In the genomic region with DNA sequence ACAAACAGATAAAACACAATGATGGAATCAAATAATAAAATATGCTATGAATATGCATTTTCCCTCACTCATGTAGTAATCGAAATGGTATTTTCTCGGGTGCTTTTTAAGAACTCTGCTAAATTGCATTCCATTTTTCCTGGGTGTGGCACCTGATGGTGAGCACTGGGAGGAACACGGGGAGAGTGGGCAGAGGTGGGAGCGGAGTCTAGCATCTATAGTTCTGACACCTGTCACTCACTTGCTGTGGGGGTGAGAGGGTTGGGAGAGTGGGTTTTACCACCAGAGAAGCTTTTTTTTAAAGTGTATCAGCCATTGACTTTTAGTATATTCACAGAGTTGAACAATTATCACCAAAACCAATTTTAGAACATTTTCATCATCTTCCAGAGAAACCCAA, we compare ENCODE assay signal across 36 cellular contexts.
"Had no signal": no experiment of that assay in that cellular context is flagged by ENCODE, and none has a peak within 500 bp of the region (broad histone marks: within the 10 kb centered on the region; RNA-seq: fewer than 3 reads in every experiment).

No MANE protein-coding gene starts in this region.

- H3K36me3 ChIP-seq: ascending aorta, cardiac muscle cell, WERI-Rb-1 had no signal

- H3K4me1 Mint-ChIP-seq: activated CD4-positive, alpha-beta memory T cell treated with anti-CD3 and anti-CD28 coated beads, Interleukin-2, amount 10 ng/mL, durations not matched to agents 7 days and 5 days; activated CD4-positive, alpha-beta T cell treated with anti-CD3 and anti-CD28 coated beads for 36 hours; activated CD4-positive, alpha-beta T cell treated with anti-CD3 and anti-CD28 coated beads, Interleukin-2, amount 10 ng/mL, durations not matched to agents 7 days and 5 days; activated naive CD4-positive, alpha-beta T cell treated with anti-CD3 and anti-CD28 coated beads, Interleukin-2, amount 10 ng/mL, durations not matched to agents 7 days and 5 days; activated naive CD4-positive, alpha-beta T cell treated with anti-CD3 and anti-CD28 coated beads, Interleukin-2, amount 50 U/mL, for 24 hours; activated naive CD8-positive, alpha-beta T cell treated with anti-CD3 and anti-CD28 coated beads, Interleukin-2, amount 10 ng/mL, durations not matched to agents 7 days and 5 days; activated naive CD8-positive, alpha-beta T cell treated with anti-CD3 and anti-CD28 coated beads, Interleukin-2, amount 50 U/mL, for 24 hours; central memory CD8-positive, alpha-beta T cell; T-cell had no signal

- H3K27ac Mint-ChIP-seq: activated CD4-positive, alpha-beta memory T cell treated with anti-CD3 and anti-CD28 coated beads, Interleukin-2, amount 10 ng/mL, durations not matched to agents 7 days and 5 days; activated CD4-positive, alpha-beta T cell treated with anti-CD3 and anti-CD28 coated beads for 36 hours; activated CD4-positive, alpha-beta T cell treated with anti-CD3 and anti-CD28 coated beads, Interleukin-2, amount 10 ng/mL, durations not matched to agents 7 days and 5 days; activated CD8-positive, alpha-beta memory T cell treated with anti-CD3 and anti-CD28 coated beads, Interleukin-2, amount 10 ng/mL, durations not matched to agents 7 days and 5 days; activated CD8-positive, alpha-beta T cell treated with anti-CD3 and anti-CD28 coated beads, Interleukin-2, amount 10 ng/mL, durations not matched to agents 7 days and 5 days; activated naive CD4-positive, alpha-beta T cell treated with anti-CD3 and anti-CD28 coated beads, Interleukin-2, amount 10 ng/mL, durations not matched to agents 7 days and 5 days; activated naive CD4-positive, alpha-beta T cell treated with anti-CD3 and anti-CD28 coated beads, Interleukin-2, amount 50 U/mL, for 24 hours; activated naive CD8-positive, alpha-beta T cell; activated naive CD8-positive, alpha-beta T cell treated with anti-CD3 and anti-CD28 coated beads, Interleukin-2, amount 10 ng/mL, durations not matched to agents 7 days and 5 days; activated naive CD8-positive, alpha-beta T cell treated with anti-CD3 and anti-CD28 coated beads, Interleukin-2, amount 50 U/mL, for 24 hours; activated T-cell treated with anti-CD3 and anti-CD28 coated beads, Interleukin-2, amount 50 U/mL, for 24 hours; activated T-helper 2 cell treated with anti-CD3 and anti-CD28 coated beads, Interferon-gamma antibody, Interleukin-2, Interleukin-4, amounts not matched to agents 10 μg/mL and 5 μg/mL and 100 μg/mL, durations not matched to agents 14 hours and 24 hours and 36 hours; T-cell; T-helper 1 cell treated with Interleukin-12 subunit alpha and Interleukin-12 subunit beta and Interleukin-4 antibody, amounts not matched to agents 30 μg/mL and 1 μg/mL, for 36 hours; T-helper 2 cell treated with Interferon-gamma antibody and Interleukin-4, amounts not matched to agents 5 μg/mL and 100 μg/mL, for 36 hours; WTC11 had no signal

- H3K4me1 ChIP-seq: ascending aorta had no signal

- DNase-seq: activated CD4-positive, alpha-beta memory T cell treated with anti-CD3 and anti-CD28 coated beads, Interleukin-2, amount 10 ng/mL, durations not matched to agents 7 days and 5 days; activated CD4-positive, alpha-beta T cell treated with anti-CD3 and anti-CD28 coated beads for 1 hour; activated CD4-positive, alpha-beta T cell treated with anti-CD3 and anti-CD28 coated beads for 36 hours; activated CD4-positive, alpha-beta T cell treated with anti-CD3 and anti-CD28 coated beads for 48 hours; activated CD4-positive, alpha-beta T cell treated with anti-CD3 and anti-CD28 coated beads, Interleukin-2, amount 10 ng/mL, durations not matched to agents 7 days and 5 days; activated CD4-positive, alpha-beta T cell treated with anti-CD3 and anti-CD28 coated beads, Interleukin-2, amount 50 U/mL, for 48 hours; activated CD4-positive, CD25-positive, alpha-beta regulatory T cell; activated CD8-positive, alpha-beta memory T cell treated with anti-CD3 and anti-CD28 coated beads for 24 hours; activated CD8-positive, alpha-beta memory T cell treated with anti-CD3 and anti-CD28 coated beads, Interleukin-2, amount 10 ng/mL, durations not matched to agents 7 days and 5 days; activated CD8-positive, alpha-beta memory T cell treated with anti-CD3 and anti-CD28 coated beads, Interleukin-2, amount 50 U/mL, for 48 hours; activated CD8-positive, alpha-beta T cell treated with anti-CD3 and anti-CD28 coated beads, Interleukin-2, amount 10 ng/mL, durations not matched to agents 7 days and 5 days; activated effector memory CD4-positive, alpha-beta T cell treated with Interleukin-2 at 50 U/mL for 16 hours; activated gamma-delta T cell; activated naive CD4-positive, alpha-beta T cell treated with anti-CD3 and anti-CD28 coated beads, Interleukin-2, amount 10 ng/mL, durations not matched to agents 7 days and 5 days; activated naive CD4-positive, alpha-beta T cell treated with Interleukin-2 at 50 U/mL for 16 hours; activated naive CD8-positive, alpha-beta T cell treated with anti-CD3 and anti-CD28 coated beads, Interleukin-2, amount 10 ng/mL, durations not matched to agents 7 days and 5 days; activated naive CD8-positive, alpha-beta T cell treated with anti-CD3 and anti-CD28 coated beads, Interleukin-2, amount 50 U/mL, for 24 hours; activated T-cell treated with anti-CD3 and anti-CD28 coated beads, Interleukin-2, amount 50 U/mL, for 24 hours; activated T-cell treated with anti-CD3 and anti-CD28 coated beads, Interleukin-2, amount 50 U/mL, for 48 hours; amygdala; anterior cingulate cortex; cerebellar nuclear complex; T-cell; T-helper 2 cell; T-helper 9 cell; WERI-Rb-1 had no signal

- H3K36me3 Mint-ChIP-seq: activated CD8-positive, alpha-beta memory T cell treated with anti-CD3 and anti-CD28 coated beads, Interleukin-2, amount 10 ng/mL, durations not matched to agents 7 days and 5 days; activated naive CD4-positive, alpha-beta T cell treated with anti-CD3 and anti-CD28 coated beads, Interleukin-2, amount 10 ng/mL, durations not matched to agents 7 days and 5 days; activated naive CD4-positive, alpha-beta T cell treated with anti-CD3 and anti-CD28 coated beads, Interleukin-2, amount 50 U/mL, for 24 hours; activated naive CD8-positive, alpha-beta T cell; activated naive CD8-positive, alpha-beta T cell treated with anti-CD3 and anti-CD28 coated beads, Interleukin-2, amount 10 ng/mL, durations not matched to agents 7 days and 5 days; brain; T-cell had no signal

- H3K4me3 ChIP-seq: ascending aorta, cardiac muscle cell had no signal

- H3K9me3 ChIP-seq: ascending aorta had no signal

- H3K27ac ChIP-seq: ascending aorta, cardiac muscle cell, WERI-Rb-1 had no signal

- H3K27me3 ChIP-seq: ascending aorta had no signal

- H3K4me3 Mint-ChIP-seq: activated CD4-positive, alpha-beta memory T cell treated with anti-CD3 and anti-CD28 coated beads, Interleukin-2, amount 10 ng/mL, durations not matched to agents 7 days and 5 days; activated CD4-positive, alpha-beta T cell treated with anti-CD3 and anti-CD28 coated beads for 36 hours; activated CD4-positive, alpha-beta T cell treated with anti-CD3 and anti-CD28 coated beads, Interleukin-2, amount 10 ng/mL, durations not matched to agents 7 days and 5 days; activated CD8-positive, alpha-beta memory T cell treated with anti-CD3 and anti-CD28 coated beads, Interleukin-2, amount 10 ng/mL, durations not matched to agents 7 days and 5 days; activated CD8-positive, alpha-beta T cell treated with anti-CD3 and anti-CD28 coated beads, Interleukin-2, amount 10 ng/mL, durations not matched to agents 7 days and 5 days; activated naive CD4-positive, alpha-beta T cell treated with anti-CD3 and anti-CD28 coated beads, Interleukin-2, amount 10 ng/mL, durations not matched to agents 7 days and 5 days; activated naive CD4-positive, alpha-beta T cell treated with anti-CD3 and anti-CD28 coated beads, Interleukin-2, amount 50 U/mL, for 24 hours; activated naive CD8-positive, alpha-beta T cell; activated naive CD8-positive, alpha-beta T cell treated with anti-CD3 and anti-CD28 coated beads, Interleukin-2, amount 10 ng/mL, durations not matched to agents 7 days and 5 days; activated naive CD8-positive, alpha-beta T cell treated with anti-CD3 and anti-CD28 coated beads, Interleukin-2, amount 50 U/mL, for 24 hours; activated T-cell treated with anti-CD3 and anti-CD28 coated beads, Interleukin-2, amount 50 U/mL, for 24 hours; brain; central memory CD8-positive, alpha-beta T cell; T-cell; T-helper 1 cell treated with Interleukin-12 subunit alpha and Interleukin-12 subunit beta and Interleukin-4 antibody, amounts not matched to agents 30 μg/mL and 1 μg/mL, for 36 hours; T-helper 2 cell treated with Interferon-gamma antibody and Interleukin-4, amounts not matched to agents 5 μg/mL and 100 μg/mL, for 36 hours; WTC11 had no signal

- H3K9me3 Mint-ChIP-seq: activated CD4-positive, alpha-beta memory T cell treated with anti-CD3 and anti-CD28 coated beads, Interleukin-2, amount 10 ng/mL, durations not matched to agents 7 days and 5 days; activated CD4-positive, alpha-beta T cell treated with anti-CD3 and anti-CD28 coated beads, Interleukin-2, amount 10 ng/mL, durations not matched to agents 7 days and 5 days; activated naive CD4-positive, alpha-beta T cell treated with anti-CD3 and anti-CD28 coated beads, Interleukin-2, amount 10 ng/mL, durations not matched to agents 7 days and 5 days; activated naive CD4-positive, alpha-beta T cell treated with anti-CD3 and anti-CD28 coated beads, Interleukin-2, amount 50 U/mL, for 24 hours; activated naive CD8-positive, alpha-beta T cell treated with anti-CD3 and anti-CD28 coated beads, Interleukin-2, amount 10 ng/mL, durations not matched to agents 7 days and 5 days; activated naive CD8-positive, alpha-beta T cell treated with anti-CD3 and anti-CD28 coated beads, Interleukin-2, amount 50 U/mL, for 24 hours; activated T-cell treated with anti-CD3 and anti-CD28 coated beads, Interleukin-2, amount 50 U/mL, for 24 hours; activated T-helper 2 cell treated with anti-CD3 and anti-CD28 coated beads, Interferon-gamma antibody, Interleukin-2, Interleukin-4, amounts not matched to agents 10 μg/mL and 5 μg/mL and 100 μg/mL, durations not matched to agents 14 hours and 24 hours and 36 hours; central memory CD8-positive, alpha-beta T cell; T-cell; T-helper 1 cell treated with Interleukin-12 subunit alpha and Interleukin-12 subunit beta and Interleukin-4 antibody, amounts not matched to agents 30 μg/mL and 1 μg/mL, for 36 hours; T-helper 2 cell treated with Interferon-gamma antibody and Interleukin-4, amounts not matched to agents 5 μg/mL and 100 μg/mL, for 36 hours had no signal
